Comparison of ENCODE assay signal across 14 cellular contexts in the genomic region with DNA sequence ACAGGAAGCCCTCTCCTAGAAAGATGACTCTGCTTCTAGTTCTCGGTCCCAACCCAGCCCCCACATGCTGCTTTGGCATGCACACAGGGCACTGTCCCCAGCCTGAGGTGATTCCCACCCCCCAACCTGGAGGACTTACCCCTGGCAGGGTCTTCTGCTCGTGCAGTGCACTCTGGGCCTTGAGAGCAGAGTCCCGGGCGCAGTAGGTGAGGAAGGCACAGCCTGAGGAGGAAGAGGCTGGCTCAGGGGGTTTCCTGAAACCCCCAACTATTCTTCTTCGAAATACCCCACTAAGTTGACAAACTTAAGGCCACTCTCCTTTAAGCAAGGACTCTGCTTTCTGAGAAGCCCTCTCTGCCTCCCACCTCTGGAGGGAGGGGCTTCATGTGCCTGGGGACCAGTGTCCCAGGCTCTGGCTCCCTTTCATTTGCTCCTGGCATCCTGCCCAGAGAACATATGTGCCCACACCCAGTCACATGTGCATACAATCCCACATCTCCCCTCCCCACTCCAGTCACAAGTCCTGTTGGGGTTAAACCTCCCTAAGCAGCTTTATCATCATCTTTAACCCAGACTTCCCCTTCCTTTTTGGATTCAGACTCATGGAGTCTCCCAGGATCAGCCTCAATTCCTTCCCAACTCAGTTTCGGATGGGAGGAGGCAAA. TPM values are rescaled to one million over a fixed set of nuclear protein-coding genes. Genes with fewer than 3 reads are reported as not detected.
DNase-seq lines count a peak whose midpoint lies in the region; ATAC-seq and TF ChIP-seq lines count a peak whose summit lies in the region.
"Had no signal": no experiment of that assay in that cellular context is flagged by ENCODE, and none has a peak within 500 bp of the region (broad histone marks: within the 10 kb centered on the region; RNA-seq: fewer than 3 reads in every experiment).

No MANE protein-coding gene starts in this region.

- CTCF ChIA-PET in SK-N-SH (lab: Yijun Ruan, JAX) = no interaction called here

- no peak for TF ChIP-seq CTCF in SK-N-SH (IDR thresholded peaks at IDR 0.05)
- TF ChIP-seq CTCF in retinal pigment epithelial cell (conservative IDR thresholded peaks at IDR 0.05; ENCODE audit: low read depth, low read length) = no peak

- DNase-seq in SK-N-SH (peak; percentile 85), NCI-H2171 (lab: John Stamatoyannopoulos, UW) (peak; percentile 87), SJCRH30 (peak; percentile 67 to 74), retinal pigment epithelial cell (ENCODE audit: low read depth) (peak; percentile 92), AG20443 (ENCODE audit: low spot score) (no peak), NCI-H1048 (lab: John Stamatoyannopoulos, UW) (no peak)
- DNase-seq: activated CD8-positive, alpha-beta T cell treated with anti-CD3 and anti-CD28 coated beads for 36 hours; midbrain; nucleus accumbens; transverse colon had no signal

- TF ChIP-seq EP300 in SK-N-SH (IDR thresholded peaks at IDR 0.05; ENCODE audit: borderline replicate concordance in 1 of 2, low read depth in 1 of 2, low read length in 1 of 2) = 0 out of 4 replicates have a peak, but pooled peaks of 1 of the 2 experiments have one; percentile 17

- TF ChIP-seq RAD21 in SK-N-SH (IDR thresholded peaks at IDR 0.05; ENCODE audit: low read length) = no peak

- H3K4me1 ChIP-seq in SK-N-SH (ENCODE audit: control insufficient read depth in 1 of 2, insufficient read depth in 2 of 2, low read depth in 1 of 2, low read length in 1 of 2) (peaks cover 2 to 24% of the 10 kb centered on the region in 2 experiments; a peak in 1 of 4 replicates), SJCRH30 (no peaks in the 10 kb centered on the region)

- peaks cover 4% of the 10 kb centered on the region; the same call in 1 of the 2 replicates for H3K27me3 ChIP-seq in SK-N-SH (ENCODE audit: insufficient read depth)
- no peaks in the 10 kb centered on the region for H3K27me3 ChIP-seq in SJCRH30
- H3K27me3 ChIP-seq: transverse colon had no signal

- peaks cover 3% of the 10 kb centered on the region for H3F3A ChIP-seq in SK-N-SH (replicated peaks; ENCODE audit: insufficient read depth)

- 21% methylated on average over 4 of the region's 6 CpGs for WGBS in SK-N-SH (ENCODE audit: low lambda C conversion rate)

- H3K27ac ChIP-seq in SK-N-SH (ENCODE audit: low read depth in 2 of 2, low read length in 1 of 2) = no peak overlapping the region; a peak in 1 of 4 replicates
- H3K27ac ChIP-seq in SJCRH30 = no peak overlapping the region
- H3K27ac ChIP-seq: transverse colon had no signal

- H4K20me1 ChIP-seq in SK-N-SH (ENCODE audit: insufficient read depth) = no peaks in the 10 kb centered on the region

- no peak overlapping the region for H3K4me3 ChIP-seq in SK-N-SH (ENCODE audit: low read depth in 2 of 2, low read length in 1 of 2)
- no peak overlapping the region for H3K4me3 ChIP-seq in SJCRH30
- H3K4me3 ChIP-seq in retinal pigment epithelial cell (ENCODE audit: low read length) = no peak overlapping the region
- H3K4me3 ChIP-seq: transverse colon had no signal

- POLR2A ChIA-PET in SK-N-SH (lab: Yijun Ruan, JAX) = interaction anchor here (0.5 kb wide), 1 partner anchor 86 kb away, joined by 3 read pairs; no protein-coding TSS in a partner anchor

- H2AFZ ChIP-seq in SK-N-SH (ENCODE audit: low read depth) = no peak overlapping the region

- no peaks in the 10 kb centered on the region for H3K79me2 ChIP-seq in SK-N-SH (ENCODE audit: insufficient read depth)

- H3K9me2 ChIP-seq in SK-N-SH = no peaks in the 10 kb centered on the region

- H3K9me3 ChIP-seq in SK-N-SH = no peaks in the 10 kb centered on the region
- H3K9me3 ChIP-seq in SJCRH30 (replicated peaks) = no peaks in the 10 kb centered on the region
- H3K9me3 ChIP-seq: transverse colon had no signal

- ATAC-seq in SK-N-SH treated with all-trans-retinoic acid at 6 μM for 48 hours (no peak), HG02884 (IDR thresholded peaks at IDR 0.05; ENCODE audit: unreplicated experiment) (no peak)
- ATAC-seq: activated CD8-positive, alpha-beta T cell treated with anti-CD3 and anti-CD28 coated beads for 36 hours; HepG2; stimulated activated effector memory CD8-positive, alpha-beta T cell treated with anti-CD3 and anti-CD28 coated beads, Interleukin-12 subunit alpha, Interleukin-12 subunit beta, amount 100 ng/mL, for 72 hours had no signal

- H3K4me2 ChIP-seq in SK-N-SH = no peak overlapping the region

- H3K36me3 ChIP-seq in SK-N-SH (replicated peaks in 1 of 2; ENCODE audit: control insufficient read depth in 1 of 2, insufficient read depth in 2 of 2, low read length in 1 of 2) (no peaks in the 10 kb centered on the region), SJCRH30 (no peaks in the 10 kb centered on the region)
- H3K36me3 ChIP-seq: transverse colon had no signal

- H3K9ac ChIP-seq in SK-N-SH = no peak overlapping the region

TF ChIP-seq in SK-N-SH, 30 proteins besides CTCF, POLR2A, EP300 and RAD21 (continues in another document):
- TF ChIP-seq SIN3A (IDR thresholded peaks at IDR 0.05; ENCODE audit: borderline replicate concordance, low read depth, low read length) (no peak), NRF1 (IDR thresholded peaks at IDR 0.05; ENCODE audit: low read depth, low read length) (no peak), NFIC (IDR thresholded peaks at IDR 0.05; ENCODE audit: borderline replicate concordance) (no peak), TAF1 (IDR thresholded peaks at IDR 0.05; ENCODE audit: borderline replicate concordance, low read depth, low read length) (no peak), MXI1 (IDR thresholded peaks at IDR 0.05; ENCODE audit: low read depth, low read length) (peak; percentile 73; the same call in 1 of the 2 replicates), POLR2AphosphoS5 (IDR thresholded peaks at IDR 0.05; ENCODE audit: low read depth, low read length) (no peak), GATA2 (CRISPR knock-in tag; IDR thresholded peaks at IDR 0.05) (no peak), MEF2A (IDR thresholded peaks at IDR 0.05; ENCODE audit: borderline replicate concordance, low read depth) (no peak), FOXM1 (IDR thresholded peaks at IDR 0.05; ENCODE audit: low read depth) (no peak), RCOR1 (IDR thresholded peaks at IDR 0.05; ENCODE audit: low read length) (no peak)
- TF ChIP-seq, protein P1, sequence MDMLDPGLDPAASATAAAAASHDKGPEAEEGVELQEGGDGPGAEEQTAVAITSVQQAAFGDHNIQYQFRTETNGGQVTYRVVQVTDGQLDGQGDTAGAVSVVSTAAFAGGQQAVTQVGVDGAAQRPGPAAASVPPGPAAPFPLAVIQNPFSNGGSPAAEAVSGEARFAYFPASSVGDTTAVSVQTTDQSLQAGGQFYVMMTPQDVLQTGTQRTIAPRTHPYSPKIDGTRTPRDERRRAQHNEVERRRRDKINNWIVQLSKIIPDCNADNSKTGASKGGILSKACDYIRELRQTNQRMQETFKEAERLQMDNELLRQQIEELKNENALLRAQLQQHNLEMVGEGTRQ (IDR thresholded peaks at IDR 0.05; ENCODE audit: borderline replicate concordance, low read depth, low read length) = peak; percentile 20; the same call in 1 of the 2 replicates
- TF ChIP-seq, protein P2, sequence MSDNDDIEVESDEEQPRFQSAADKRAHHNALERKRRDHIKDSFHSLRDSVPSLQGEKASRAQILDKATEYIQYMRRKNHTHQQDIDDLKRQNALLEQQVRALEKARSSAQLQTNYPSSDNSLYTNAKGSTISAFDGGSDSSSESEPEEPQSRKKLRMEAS (IDR thresholded peaks at IDR 0.05; ENCODE audit: low read depth) = no peak

TF ChIP-seq in SK-N-SH treated with all-trans-retinoic acid at 6 μM for 48 hours, 23 proteins besides CTCF, POLR2A, EP300 and RAD21:
- TF ChIP-seq, protein P3, sequence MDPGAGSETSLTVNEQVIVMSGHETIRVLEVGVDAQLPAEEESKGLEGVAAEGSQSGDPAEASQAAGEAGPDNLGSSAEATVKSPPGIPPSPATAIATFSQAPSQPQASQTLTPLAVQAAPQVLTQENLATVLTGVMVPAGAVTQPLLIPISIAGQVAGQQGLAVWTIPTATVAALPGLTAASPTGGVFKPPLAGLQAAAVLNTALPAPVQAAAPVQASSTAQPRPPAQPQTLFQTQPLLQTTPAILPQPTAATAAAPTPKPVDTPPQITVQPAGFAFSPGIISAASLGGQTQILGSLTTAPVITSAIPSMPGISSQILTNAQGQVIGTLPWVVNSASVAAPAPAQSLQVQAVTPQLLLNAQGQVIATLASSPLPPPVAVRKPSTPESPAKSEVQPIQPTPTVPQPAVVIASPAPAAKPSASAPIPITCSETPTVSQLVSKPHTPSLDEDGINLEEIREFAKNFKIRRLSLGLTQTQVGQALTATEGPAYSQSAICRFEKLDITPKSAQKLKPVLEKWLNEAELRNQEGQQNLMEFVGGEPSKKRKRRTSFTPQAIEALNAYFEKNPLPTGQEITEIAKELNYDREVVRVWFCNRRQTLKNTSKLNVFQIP (CRISPR knock-in tag; IDR thresholded peaks at IDR 0.05; ENCODE audit: borderline replicate concordance, low read depth) = no peak
- TF ChIP-seq CSDC2 (CRISPR knock-in tag; IDR thresholded peaks at IDR 0.05) (no peak), ZNF565 (CRISPR knock-in tag; conservative IDR thresholded peaks at IDR 0.05; ENCODE audit: low read depth) (no peak), SNAI2 (CRISPR knock-in tag; IDR thresholded peaks at IDR 0.05) (no peak)

RNA-seq across cellular contexts. Expression of a gene that starts 4.1 kb away (rescaled TPM):
- polyA plus RNA-seq in SK-N-SH (2012; rRNA removed) = 0.20 and 0.29 TPM in 2 replicates
- polyA plus RNA-seq in SK-N-SH (2012; cell fraction: cytosol; rRNA removed) = 0.12 and 0.14 TPM in 2 replicates
- polyA plus RNA-seq in SK-N-SH (2012; cell fraction: nucleus; rRNA removed) = 2.3 and 3.0 TPM in 2 replicates
- total RNA-seq in SJCRH30 (2014; rRNA removed; shearing (Covaris generic)) = 0.05 TPM in 1 of 2 replicates, not detected in the other

RNA-seq across cellular contexts. Expression of a gene that starts 43.5 kb away (rescaled TPM):
- polyA plus RNA-seq in SK-N-SH (2012; rRNA removed) = 57.7 and 76.6 TPM in 2 replicates
- polyA plus RNA-seq in SK-N-SH (2012; cell fraction: cytosol; rRNA removed) = 35.6 and 38.4 TPM in 2 replicates
- polyA plus RNA-seq in SK-N-SH (2012; cell fraction: nucleus; rRNA removed) = 290 and 367 TPM in 2 replicates
- total RNA-seq in SJCRH30 (2014; rRNA removed; shearing (Covaris generic)) = 36.1 and 52.5 TPM in 2 replicates

RNA-seq across cellular contexts. Expression of a gene that starts 60.0 kb away (rescaled TPM):
- 251 and 344 TPM in 2 replicates for polyA plus RNA-seq in SK-N-SH (2012; rRNA removed)
- polyA plus RNA-seq in SK-N-SH (2012; cell fraction: cytosol; rRNA removed) = 185 and 211 TPM in 2 replicates
- polyA plus RNA-seq in SK-N-SH (2012; cell fraction: nucleus; rRNA removed) = 320 and 397 TPM in 2 replicates
- total RNA-seq in SJCRH30 (2014; rRNA removed; shearing (Covaris generic)) = 43.6 and 45.9 TPM in 2 replicates

Comparison
In these comparisons a context has a peak if more than half of its experiments do, and no peak if none do; other contexts are left out.
1. DNase-seq: peak in SK-N-SH (single experiment), NCI-H2171 (single experiment), SJCRH30 (2 of 2) and retinal pigment epithelial cell (single experiment); none in AG20443 (single experiment) and NCI-H1048 (single experiment).